19 cellular contexts compared by ENCODE assay signal in genomic region chr1:29810121-29811120, GRCh38.
"Had no signal": no experiment of that assay in that cellular context is flagged by ENCODE, and none has a peak within 500 bp of the region (broad histone marks: within the 10 kb centered on the region; RNA-seq: fewer than 3 reads in every experiment).

No MANE protein-coding gene starts in this region.

- H3K27me3 Mint-ChIP-seq: natural killer cell treated with Interleukin-12 subunit alpha and Interleukin-12 subunit beta and Interleukin-15 and Interleukin-18, amount 100 ng/mL, for 72 hours had no signal

- ATAC-seq: activated CD4-positive, alpha-beta T cell treated with anti-CD3 and anti-CD28 coated beads for 36 hours; activated CD8-positive, alpha-beta T cell treated with anti-CD3 and anti-CD28 coated beads for 36 hours; activated naive CD4-positive, alpha-beta T cell treated with anti-CD3 and anti-CD28 coated beads, Interleukin-2, amount 50 U/mL, for 72 hours; body of pancreas; left colon; natural killer cell treated with Interleukin-12 subunit alpha and Interleukin-12 subunit beta and Interleukin-15 and Interleukin-18, amount 100 ng/mL, for 72 hours had no signal

- H3K27ac ChIP-seq: body of pancreas, esophagus muscularis mucosa, sigmoid colon, vagina had no signal

- H3K4me3 Mint-ChIP-seq: activated CD4-positive, alpha-beta T cell treated with anti-CD3 and anti-CD28 coated beads for 36 hours; activated CD8-positive, alpha-beta T cell treated with anti-CD3 and anti-CD28 coated beads for 36 hours; central memory CD8-positive, alpha-beta T cell; immature natural killer cell; memory B cell; natural killer cell treated with Interleukin-12 subunit alpha and Interleukin-12 subunit beta and Interleukin-15 and Interleukin-18, amount 100 ng/mL, for 72 hours had no signal

- H3K9me3 ChIP-seq: body of pancreas, esophagus muscularis mucosa, sigmoid colon, vagina had no signal

- H3K36me3 Mint-ChIP-seq: activated naive CD4-positive, alpha-beta T cell treated with anti-CD3 and anti-CD28 coated beads, Interleukin-2, amount 50 U/mL, for 72 hours; immature natural killer cell; memory B cell; natural killer cell treated with Interleukin-12 subunit alpha and Interleukin-12 subunit beta and Interleukin-15 and Interleukin-18, amount 100 ng/mL, for 72 hours had no signal

- H3K9me3 Mint-ChIP-seq: activated CD8-positive, alpha-beta T cell treated with anti-CD3 and anti-CD28 coated beads for 36 hours; activated naive CD4-positive, alpha-beta T cell treated with anti-CD3 and anti-CD28 coated beads, Interleukin-2, amount 50 U/mL, for 72 hours; central memory CD8-positive, alpha-beta T cell; immature natural killer cell; memory B cell; natural killer cell treated with Interleukin-12 subunit alpha and Interleukin-12 subunit beta and Interleukin-15 and Interleukin-18, amount 100 ng/mL, for 72 hours had no signal

- H3K36me3 ChIP-seq: esophagus muscularis mucosa, sigmoid colon, vagina had no signal

- H3K27ac Mint-ChIP-seq: activated CD4-positive, alpha-beta T cell treated with anti-CD3 and anti-CD28 coated beads for 36 hours; activated CD8-positive, alpha-beta T cell treated with anti-CD3 and anti-CD28 coated beads for 36 hours; immature natural killer cell; memory B cell; natural killer cell treated with Interleukin-12 subunit alpha and Interleukin-12 subunit beta and Interleukin-15 and Interleukin-18, amount 100 ng/mL, for 72 hours had no signal

- H3K4me3 ChIP-seq: body of pancreas, esophagus muscularis mucosa, sigmoid colon, vagina had no signal

- H3K4me1 Mint-ChIP-seq: activated CD4-positive, alpha-beta T cell treated with anti-CD3 and anti-CD28 coated beads for 36 hours; central memory CD8-positive, alpha-beta T cell; immature natural killer cell; memory B cell had no signal

- H3K27me3 ChIP-seq: body of pancreas, sigmoid colon, vagina had no signal

- H3K4me1 ChIP-seq: body of pancreas, esophagus muscularis mucosa, sigmoid colon, vagina had no signal

- DNase-seq: activated CD4-positive, alpha-beta T cell treated with anti-CD3 and anti-CD28 coated beads for 36 hours; activated CD8-positive, alpha-beta T cell treated with anti-CD3 and anti-CD28 coated beads for 36 hours; amniotic stem cell; body of pancreas; dermis blood vessel endothelial cell; immature natural killer cell; left colon; occipital lobe; sigmoid colon; stimulated activated CD4-positive, alpha-beta T cell treated with anti-CD3 and anti-CD28 coated beads, Interleukin-12 subunit alpha, Interleukin-12 subunit beta, amount 100 ng/mL, for 4 hours; stimulated activated CD4-positive, alpha-beta T cell treated with anti-CD3 and anti-CD28 coated beads, Interleukin-2, amount 100 ng/mL, for 48 hours; stimulated activated CD8-positive, alpha-beta memory T cell treated with anti-CD3 and anti-CD28 coated beads, Interleukin-4, amount 100 ng/mL, for 48 hours; T-helper 9 cell had no signal
